In genomic region chr14:85529803-85530574, GRCh38 we compare ENCODE assay signal across 9 cellular contexts. TPM values are rescaled to one million over a fixed set of nuclear protein-coding genes. Genes with fewer than 3 reads are reported as not detected.
DNase-seq lines count a peak whose midpoint lies in the region; ATAC-seq, FAIRE-seq and TF ChIP-seq lines count a peak whose summit lies in the region.
"Had no signal": no experiment of that assay in that cellular context is flagged by ENCODE, and none has a peak within 500 bp of the region (broad histone marks: within the 10 kb centered on the region; RNA-seq: fewer than 3 reads in every experiment).

FLRT2 (plus strand) TSS chr14:85530144; CDS start chr14:85621515, 91,371 bp downstream.

- WGBS in H9 (ENCODE audit: extremely low coverage, insufficient read length, low lambda C conversion rate), result no CpG with 5 or more reads among the region's 57 CpGs

- H3K9me3 ChIP-seq in H9 (ENCODE audit: control insufficient read depth, low read depth, low read length), result no peaks in the 10 kb centered on the region

- H3K23me2 ChIP-seq in H9 (ENCODE audit: insufficient read length, low read depth, low read length, poor library complexity, severe bottlenecking), result peaks cover 53% of the 10 kb centered on the region

- H3K27ac ChIP-seq in H9 (ENCODE audit: insufficient read length, low read depth, low read length), result no peak within 1 kb of the TSS
- H3K27ac ChIP-seq in angular gyrus (ENCODE audit: low read depth, low read length), result peak within 1 kb of the TSS; percentile 77

- peaks cover 75% of the 10 kb centered on the region for H3K27me3 Mint-ChIP-seq in H9 (ENCODE audit: low read depth)

- no peak within 1 kb of the TSS for H3K27ac Mint-ChIP-seq in H9

- peaks cover 50% of the 10 kb centered on the region for H3K27me3 ChIP-seq in H9 (ENCODE audit: insufficient read depth, low read length)

- H2AFZ ChIP-seq in H9 (ENCODE audit: low read length), result no peak within 1 kb of the TSS

- no peak within 1 kb of the TSS for H3K9ac ChIP-seq in H9 (ENCODE audit: extremely low read depth, insufficient read length, low read length)

- peak within 1 kb of the TSS; percentile 73 for H3K4me2 ChIP-seq in H9 (ENCODE audit: insufficient read depth, insufficient read length, low read length)

- peak; percentile 61 for DNase-seq in H9
- peak; percentile 29 to 42 for DNase-seq in hippocampal formation (lab: John Stamatoyannopoulos, UW)
- DNase-seq in pulmonary artery endothelial cell (ENCODE audit: low read depth, low spot score), result peak; percentile 85
- DNase-seq in D721Med (ENCODE audit: insufficient read length, low spot score), result no peak
- DNase-seq in GM10266 (ENCODE audit: extremely low spot score), result no peak

- no peaks in the 10 kb centered on the region for H3K79me2 ChIP-seq in H9 (ENCODE audit: insufficient read depth, low read length)

- no peak for FAIRE-seq in D721Med (lab: Jason Lieb, UNC)
- FAIRE-seq: K562 had no signal

- no peak within 1 kb of the TSS for H2AK5ac ChIP-seq in H9 (ENCODE audit: insufficient read length, low read length)

- H3K4me3 Mint-ChIP-seq in H9, result peak within 1 kb of the TSS; percentile 72 to 95

- H3K9me3 Mint-ChIP-seq in H9, result peaks cover 2 to 5% of the 10 kb centered on the region in 2 experiments; a peak in 2 of 5 replicates

- H3K36me3 Mint-ChIP-seq in H9 (ENCODE audit: insufficient read depth in 1 of 3, low read depth in 3 of 3), result no peaks in the 10 kb centered on the region

- no peak within 1 kb of the TSS for H2BK12ac ChIP-seq in H9 (ENCODE audit: insufficient read length, low read depth, low read length)

- no peak within 1 kb of the TSS for H3K18ac ChIP-seq in H9 (ENCODE audit: insufficient read length, low read depth, low read length)

- no peak within 1 kb of the TSS for H2BK5ac ChIP-seq in H9 (ENCODE audit: insufficient read length, low read length)

- H2BK15ac ChIP-seq in H9 (ENCODE audit: low read depth, low read length), result no peak within 1 kb of the TSS

- no peak within 1 kb of the TSS for H4K5ac ChIP-seq in H9 (ENCODE audit: insufficient read length, low read depth, low read length)

- H3T11ph ChIP-seq in H9 (ENCODE audit: low read length), result no peak within 1 kb of the TSS

- peaks cover 4% of the 10 kb centered on the region; the same call in 1 of the 2 replicates for H3K4me1 ChIP-seq in H9 (ENCODE audit: insufficient read depth, low read length)

- H3K56ac ChIP-seq in H9 (ENCODE audit: insufficient read length, low read depth, low read length), result no peak within 1 kb of the TSS

- peaks cover 52 to 63% of the 10 kb centered on the region in 2 experiments for H3K4me1 Mint-ChIP-seq in H9

- no peak within 1 kb of the TSS for H4K8ac ChIP-seq in H9 (replicated peaks; ENCODE audit: insufficient read length, low read depth, low read length)

- H3K23ac ChIP-seq in H9 (ENCODE audit: insufficient read length, low read depth, low read length), result no peak within 1 kb of the TSS

- H3K79me1 ChIP-seq in H9 (ENCODE audit: insufficient read depth, low read depth, low read length, poor library complexity, severe bottlenecking), result no peaks in the 10 kb centered on the region

- no peak within 1 kb of the TSS; the same call in 1 of the 2 replicates for H3K14ac ChIP-seq in H9 (ENCODE audit: insufficient read depth, low read length)

- no peaks in the 10 kb centered on the region for H4K20me1 ChIP-seq in H9 (ENCODE audit: control insufficient read depth, insufficient read depth, insufficient read length)

- TF ChIP-seq CTCF in H9 (conservative IDR thresholded peaks at IDR 0.05) (no peak), D721Med (IDR thresholded peaks at IDR 0.05; ENCODE audit: insufficient read depth, missing control alignments) (no peak), GM10266 (IDR thresholded peaks at IDR 0.05; ENCODE audit: control insufficient read depth, insufficient read depth, low read depth, missing control alignments) (no peak)

- H3K4ac ChIP-seq in H9 (ENCODE audit: low read depth, low read length), result no peak within 1 kb of the TSS

- H2BK120ac ChIP-seq in H9 (ENCODE audit: low read depth, low read length, poor library complexity, severe bottlenecking), result no peak within 1 kb of the TSS

- H4K91ac ChIP-seq in H9 (ENCODE audit: insufficient read length, low read depth, low read length), result no peak within 1 kb of the TSS

- ATAC-seq in HG03460 (IDR thresholded peaks at IDR 0.05; ENCODE audit: unreplicated experiment) (no peak), HG02571 (IDR thresholded peaks at IDR 0.05; ENCODE audit: unreplicated experiment) (no peak)
- ATAC-seq: K562 had no signal

- H2BK20ac ChIP-seq in H9 (ENCODE audit: low read depth, low read length, poor library complexity, severe bottlenecking), result no peak within 1 kb of the TSS

RNA-seq across cellular contexts. Expression of gene FLRT2, which starts in this region (rescaled TPM):
- total RNA-seq in H9 (2021), result 2.8 and 3.3 TPM in 2 replicates
- total RNA-seq in pulmonary artery endothelial cell, result 20.8 and 55.9 TPM in 2 replicates

Comparison
In these comparisons a context has a peak if more than half of its experiments do, and no peak if none do; other contexts are left out.
1. DNase-seq: peak in H9 (single experiment), hippocampal formation (2 of 2) and pulmonary artery endothelial cell (single experiment); none in D721Med (single experiment) and GM10266 (single experiment).